ENCODE assay signal across 8 cellular contexts in the genomic region with DNA sequence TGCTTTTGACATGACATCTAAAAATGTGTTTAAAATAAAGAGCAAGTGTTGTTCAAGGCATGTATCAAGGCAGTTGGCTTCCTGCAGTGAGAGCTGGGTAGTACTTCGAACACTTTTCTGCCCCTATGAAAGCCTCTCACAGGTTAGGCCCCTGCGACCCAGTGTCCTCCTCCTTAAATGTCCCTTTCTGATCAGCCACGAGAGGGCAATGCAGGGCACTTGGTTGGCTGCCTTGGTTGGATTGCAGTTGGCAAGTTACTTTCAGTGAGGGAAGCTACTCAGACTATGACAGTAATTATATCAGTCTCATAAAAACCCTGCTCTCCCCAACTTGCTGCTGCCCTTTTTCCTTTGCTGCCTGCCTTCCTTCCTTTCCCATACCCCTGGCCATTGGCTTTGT.
DNase-seq lines count a peak whose midpoint lies in the region; ATAC-seq and TF ChIP-seq lines count a peak whose summit lies in the region.

No MANE protein-coding gene starts in this region.

- H3K27ac ChIP-seq in OCI-LY1 (ENCODE audit: low read depth, low read length, poor library complexity, severe bottlenecking) (no peak overlapping the region), upper lobe of left lung (no peak overlapping the region)

- no peaks in the 10 kb centered on the region for H3F3A ChIP-seq in OCI-LY1 (ENCODE audit: insufficient read depth, low read length)

- H3K4me1 ChIP-seq in BE2C: no peaks in the 10 kb centered on the region
- H3K4me1 ChIP-seq in OCI-LY1 (ENCODE audit: insufficient read depth, low read length, severe bottlenecking): no peaks in the 10 kb centered on the region
- no peaks in the 10 kb centered on the region for H3K4me1 ChIP-seq in upper lobe of left lung

- no peak overlapping the region for H3K4me2 ChIP-seq in OCI-LY1 (ENCODE audit: low read length)

- ATAC-seq in HG03432 (IDR thresholded peaks at IDR 0.05; ENCODE audit: unreplicated experiment) (peak; percentile 48), upper lobe of left lung (ENCODE audit: low FRiP score in 2 of 2) (no peak), GM18870 (IDR thresholded peaks at IDR 0.05; ENCODE audit: unreplicated experiment) (no peak)
- no peak for ATAC-seq in activated naive CD4-positive, alpha-beta T cell treated with anti-CD3 and anti-CD28 coated beads, Interleukin-2, amount 50 U/mL, for 72 hours

- no peak for TF ChIP-seq EP300 in upper lobe of left lung (IDR thresholded peaks at IDR 0.05)

- peaks cover 0 to 6% of the 10 kb centered on the region in 2 donors for H3K36me3 Mint-ChIP-seq in activated naive CD4-positive, alpha-beta T cell treated with anti-CD3 and anti-CD28 coated beads, Interleukin-2, amount 50 U/mL, for 72 hours

- H3K36me3 ChIP-seq in BE2C (no peaks in the 10 kb centered on the region), OCI-LY1 (ENCODE audit: insufficient read depth, low read length) (no peaks in the 10 kb centered on the region), upper lobe of left lung (no peaks in the 10 kb centered on the region)

- TF ChIP-seq POLR2A in upper lobe of left lung (IDR thresholded peaks at IDR 0.05): no peak

- no peak for DNase-seq in BE2C
- peak in 37 of 42 donors; percentile 26 to 86 (median 52) for DNase-seq in head of caudate nucleus
- peak in 1 of 2 donors; percentile 29 for DNase-seq in upper lobe of left lung
- DNase-seq in activated naive CD4-positive, alpha-beta T cell treated with anti-CD3 and anti-CD28 coated beads, Interleukin-2, amount 50 U/mL, for 72 hours (ENCODE audit: low spot score in 2 of 2): no peak
- no peak for DNase-seq in NCI-H2171 treated with DMSO at 0.1 percent for 48 hours (lab: John Stamatoyannopoulos, UW)

- H3K9me3 ChIP-seq in BE2C: 0 out of 2 replicates have a peak, but pooled peaks cover 3% of the 10 kb centered on the region
- no peaks in the 10 kb centered on the region for H3K9me3 ChIP-seq in OCI-LY1 (ENCODE audit: low read length)
- H3K9me3 ChIP-seq in upper lobe of left lung: no peaks in the 10 kb centered on the region

- peak; percentile 16; the same call in 1 of the 2 replicates for TF ChIP-seq CTCF in BE2C (IDR thresholded peaks at IDR 0.05; ENCODE audit: low read depth, low read length)
- TF ChIP-seq CTCF in OCI-LY1 (IDR thresholded peaks at IDR 0.05; ENCODE audit: low read length): peak; percentile 29; the same call in 1 of the 2 replicates
- TF ChIP-seq CTCF in upper lobe of left lung (IDR thresholded peaks at IDR 0.05): peak in 4 of 6 experiments; percentile 8 to 29 (median 17)

- H3K27me3 ChIP-seq in BE2C (no peaks in the 10 kb centered on the region), OCI-LY1 (ENCODE audit: insufficient read depth, low read length) (no peaks in the 10 kb centered on the region), upper lobe of left lung (no peaks in the 10 kb centered on the region)

- H3K4me3 ChIP-seq in BE2C (ENCODE audit: low read depth, low read length): no peak overlapping the region
- H3K4me3 ChIP-seq in OCI-LY1 (ENCODE audit: low read depth, low read length, poor library complexity, severe bottlenecking): no peak overlapping the region
- no peak overlapping the region for H3K4me3 ChIP-seq in upper lobe of left lung

- peaks cover 7% of the 10 kb centered on the region in 2 donors for H3K9me3 Mint-ChIP-seq in activated naive CD4-positive, alpha-beta T cell treated with anti-CD3 and anti-CD28 coated beads, Interleukin-2, amount 50 U/mL, for 72 hours

- no peak overlapping the region for H3K9ac ChIP-seq in OCI-LY1 (ENCODE audit: low read length)

- intact Hi-C loops in head of caudate nucleus (cut with DNase I): no loop called here

- WGBS in upper lobe of left lung, 2 donors: 29 to 38% methylated on average over 3 of the region's 3 CpGs

- no peaks in the 10 kb centered on the region for H4K20me1 ChIP-seq in OCI-LY1 (ENCODE audit: insufficient read depth, low read length)

- no peaks in the 10 kb centered on the region for H3K79me2 ChIP-seq in OCI-LY1 (ENCODE audit: insufficient read depth, low read length)

- no peak overlapping the region for H2AFZ ChIP-seq in OCI-LY1 (ENCODE audit: low read length)

- H3K9me2 ChIP-seq in OCI-LY1 (ENCODE audit: low read depth, low read length): no peaks in the 10 kb centered on the region

- no peak overlapping the region for H3K27ac Mint-ChIP-seq in activated naive CD4-positive, alpha-beta T cell treated with anti-CD3 and anti-CD28 coated beads, Interleukin-2, amount 50 U/mL, for 72 hours

Comparison
In these comparisons a context has a peak if more than half of its experiments do, and no peak if none do; other contexts are left out.
1. DNase-seq: peak in head of caudate nucleus (37 of 42); none in BE2C (single experiment), activated naive CD4-positive, alpha-beta T cell treated with anti-CD3 and anti-CD28 coated beads, Interleukin-2, amount 50 U/mL, for 72 hours (0 of 2) and NCI-H2171 treated with DMSO at 0.1 percent for 48 hours (single experiment).
2. Peak in every context shown above with its lines, with median percentiles within 50 percentile points of each other: CTCF ChIP-seq.